ENCODE assay signal across 23 cellular contexts in the genomic region with DNA sequence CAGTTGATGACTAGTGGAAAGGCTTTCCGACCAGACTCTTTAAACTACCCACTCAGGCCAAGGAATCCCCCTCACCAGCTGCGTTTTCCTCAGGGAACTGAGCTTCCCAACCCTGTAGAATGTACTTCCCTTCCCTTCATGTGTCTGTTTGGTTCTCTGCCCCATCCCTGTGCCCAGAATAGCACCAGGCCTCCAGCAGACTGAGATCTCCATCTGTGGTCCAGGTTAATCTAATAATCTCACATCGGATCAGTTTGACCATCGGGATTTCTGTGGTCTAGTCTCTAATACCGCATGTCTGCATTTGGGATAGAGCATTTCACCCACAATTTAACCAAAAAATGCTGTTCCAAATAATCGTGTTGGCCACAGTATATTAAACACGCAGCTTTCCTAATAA.
A peak's percentile ranks its signal among the peaks of the same experiment; 100 is the strongest.
DNase-seq lines count a peak whose midpoint lies in the region; FAIRE-seq and TF ChIP-seq lines count a peak whose summit lies in the region.
"Had no signal": no experiment of that assay in that cellular context is flagged by ENCODE, and none has a peak within 500 bp of the region (broad histone marks: within the 10 kb centered on the region; RNA-seq: fewer than 3 reads in every experiment).

No MANE protein-coding gene starts in this region.

- no peaks in the 10 kb centered on the region for H3K36me3 ChIP-seq in Loucy (ENCODE audit: insufficient read depth, low read length)
- no peaks in the 10 kb centered on the region for H3K36me3 ChIP-seq in astrocyte (ENCODE audit: insufficient read depth, low read length)
- H3K36me3 ChIP-seq in smooth muscle cell (ENCODE audit: low read depth), result no peaks in the 10 kb centered on the region
- H3K36me3 ChIP-seq: transverse colon had no signal

- peak overlapping the region; percentile 68 for H3K4me2 ChIP-seq in Loucy (ENCODE audit: low read depth, low read length, poor library complexity, severe bottlenecking)
- H3K4me2 ChIP-seq in astrocyte (ENCODE audit: low read length), result no peak overlapping the region
- H3K4me2 ChIP-seq in smooth muscle cell, result peak overlapping the region; percentile 88

- no peaks in the 10 kb centered on the region for H3K9me2 ChIP-seq in Loucy (replicated peaks; ENCODE audit: low read depth, low read length)

- no peak overlapping the region for H3K4me3 ChIP-seq in Loucy (ENCODE audit: low read length, poor library complexity, severe bottlenecking)
- no peak overlapping the region for H3K4me3 ChIP-seq in astrocyte (ENCODE audit: insufficient read depth, low read depth, low read length)
- H3K4me3 ChIP-seq in smooth muscle cell, result no peak overlapping the region
- H3K4me3 ChIP-seq: skin epidermis, transverse colon had no signal

- peak overlapping the region; percentile 34 for H3K9ac ChIP-seq in Loucy (ENCODE audit: low read depth, low read length, poor library complexity, severe bottlenecking)
- no peak overlapping the region for H3K9ac ChIP-seq in astrocyte (ENCODE audit: low read length)
- peak overlapping the region; percentile 72 for H3K9ac ChIP-seq in smooth muscle cell (ENCODE audit: low read depth)

- H3F3A ChIP-seq in Loucy (ENCODE audit: low read depth) (no peaks in the 10 kb centered on the region), smooth muscle cell (ENCODE audit: low read depth) (peaks cover 22% of the 10 kb centered on the region)

- H4K20me1 ChIP-seq in Loucy (ENCODE audit: insufficient read depth, low read length, poor library complexity, severe bottlenecking) (no peaks in the 10 kb centered on the region), astrocyte (ENCODE audit: insufficient read depth, low read length) (no peaks in the 10 kb centered on the region), smooth muscle cell (ENCODE audit: low read depth) (no peaks in the 10 kb centered on the region)

- FAIRE-seq in astrocyte (lab: Jason Lieb, UNC), result no peak
- FAIRE-seq: islet of Langerhans had no signal

- H3K9me3 ChIP-seq in Loucy (ENCODE audit: insufficient read depth, low read depth, low read length) (no peaks in the 10 kb centered on the region), astrocyte (ENCODE audit: insufficient read depth, low read depth, low read length) (no peaks in the 10 kb centered on the region), smooth muscle cell (replicated peaks; ENCODE audit: low read depth) (no peaks in the 10 kb centered on the region)
- H3K9me3 ChIP-seq: transverse colon had no signal

- TF ChIP-seq CTCF in Loucy (conservative IDR thresholded peaks at IDR 0.05; ENCODE audit: low read length), result no peak
- no peak for TF ChIP-seq CTCF in astrocyte (IDR thresholded peaks at IDR 0.05; ENCODE audit: insufficient read depth, low read depth, low read length)
- no peak for TF ChIP-seq CTCF in smooth muscle cell (IDR thresholded peaks at IDR 0.05; ENCODE audit: borderline replicate concordance, insufficient read depth, poor library complexity, severe bottlenecking)

- peak overlapping the region; percentile 60 for H3K27ac Mint-ChIP-seq in activated T-cell treated with anti-CD3 and anti-CD28 coated beads, Interleukin-2, amount 50 U/mL, for 24 hours
- H3K27ac Mint-ChIP-seq in astrocyte (ENCODE audit: unreplicated experiment), result peak overlapping the region; percentile 84

- H3K79me2 ChIP-seq in Loucy (ENCODE audit: insufficient read depth, low read length) (no peaks in the 10 kb centered on the region), astrocyte (ENCODE audit: insufficient read depth, low read length) (no peaks in the 10 kb centered on the region), smooth muscle cell (ENCODE audit: low read depth) (no peaks in the 10 kb centered on the region)

- 40% methylated on average over 7 of the region's 7 CpGs for WGBS in smooth muscle cell (ENCODE audit: low lambda C conversion rate)

- no peaks in the 10 kb centered on the region for H3K27me3 ChIP-seq in Loucy (ENCODE audit: insufficient read depth, low read length, poor library complexity, severe bottlenecking)
- H3K27me3 ChIP-seq in astrocyte (ENCODE audit: insufficient read depth, low read length), result no peaks in the 10 kb centered on the region
- H3K27me3 ChIP-seq in smooth muscle cell (ENCODE audit: low read depth), result no peaks in the 10 kb centered on the region
- H3K27me3 ChIP-seq: transverse colon had no signal

- no peaks in the 10 kb centered on the region for H3K36me3 Mint-ChIP-seq in activated T-cell treated with anti-CD3 and anti-CD28 coated beads, Interleukin-2, amount 50 U/mL, for 24 hours (ENCODE audit: low read depth)
- no peaks in the 10 kb centered on the region for H3K36me3 Mint-ChIP-seq in astrocyte (ENCODE audit: low read depth, unreplicated experiment)
- H3K36me3 Mint-ChIP-seq: mesothelial cell of epicardium had no signal

- H3K27ac ChIP-seq in astrocyte (ENCODE audit: low read depth, low read length) (no peak overlapping the region), smooth muscle cell (ENCODE audit: low read depth) (peak overlapping the region; percentile 93), caudate nucleus (ENCODE audit: low read depth, low read length) (no peak overlapping the region)
- H3K27ac ChIP-seq: transverse colon had no signal

- no peak overlapping the region for H3K4me3 Mint-ChIP-seq in activated T-cell treated with anti-CD3 and anti-CD28 coated beads, Interleukin-2, amount 50 U/mL, for 24 hours
- H3K4me3 Mint-ChIP-seq in astrocyte (ENCODE audit: unreplicated experiment), result no peak overlapping the region

- H3K4me1 ChIP-seq in Loucy (ENCODE audit: insufficient read depth, low read length, poor library complexity, severe bottlenecking) (peaks cover 11% of the 10 kb centered on the region), astrocyte (ENCODE audit: insufficient read depth, low read length) (no peaks in the 10 kb centered on the region), smooth muscle cell (ENCODE audit: low read depth) (peaks cover 9% of the 10 kb centered on the region)
- H3K4me1 ChIP-seq: transverse colon had no signal

- H3K4me1 Mint-ChIP-seq in activated T-cell treated with anti-CD3 and anti-CD28 coated beads, Interleukin-2, amount 50 U/mL, for 24 hours (ENCODE audit: low read depth), result peaks cover 5% of the 10 kb centered on the region
- H3K4me1 Mint-ChIP-seq in astrocyte (ENCODE audit: low read depth, unreplicated experiment), result peaks cover 6% of the 10 kb centered on the region

- peaks cover 6% of the 10 kb centered on the region for H3K9me3 Mint-ChIP-seq in activated T-cell treated with anti-CD3 and anti-CD28 coated beads, Interleukin-2, amount 50 U/mL, for 24 hours
- no peaks in the 10 kb centered on the region for H3K9me3 Mint-ChIP-seq in astrocyte (ENCODE audit: unreplicated experiment)

- DNase-seq in activated T-cell treated with anti-CD3 and anti-CD28 coated beads, Interleukin-2, amount 50 U/mL, for 24 hours, result no peak
- DNase-seq in activated T-cell treated with anti-CD3 and anti-CD28 coated beads for 4 hours, result no peak
- no peak for DNase-seq in astrocyte (ENCODE audit: low read depth)
- no peak for DNase-seq in smooth muscle cell (lab: John Stamatoyannopoulos, UW; ENCODE audit: unreplicated experiment)
- DNase-seq in NCI-H2029 (lab: John Stamatoyannopoulos, UW), result no peak
- no peak for DNase-seq in NOMO-1 (lab: John Stamatoyannopoulos, UW; ENCODE audit: unreplicated experiment in 2 of 2)
- no peak for DNase-seq in caudate nucleus (lab: John Stamatoyannopoulos, UW)
- DNase-seq: ACHN; activated CD4-positive, CD25-positive, alpha-beta regulatory T cell treated with anti-CD3 and anti-CD28 coated beads, Interleukin-2, amount 50 U/mL, for 72 hours; activated gamma-delta T cell; DMS53; effector CD4-positive, alpha-beta T cell; H9; left ventricle myocardium superior; NCI-H2029 treated with DMSO at 0.1 percent for 48 hours; NCI-H226; NCI-H748 treated with DMSO at 0.1 percent for 48 hours; SW 1271 had no signal

- H3K27me3 Mint-ChIP-seq in activated T-cell treated with anti-CD3 and anti-CD28 coated beads, Interleukin-2, amount 50 U/mL, for 24 hours, result peaks cover 50% of the 10 kb centered on the region
- H3K27me3 Mint-ChIP-seq in astrocyte (ENCODE audit: low read depth, unreplicated experiment), result peaks cover 1% of the 10 kb centered on the region

- H2AFZ ChIP-seq in Loucy (ENCODE audit: low read length), result peak overlapping the region; percentile 78; the same call in 1 of the 2 replicates
- H2AFZ ChIP-seq in astrocyte (ENCODE audit: low read depth, low read length), result no peak overlapping the region
- H2AFZ ChIP-seq in smooth muscle cell (ENCODE audit: low read depth), result no peak overlapping the region
